15 cellular contexts compared by ENCODE assay signal in the genomic region with DNA sequence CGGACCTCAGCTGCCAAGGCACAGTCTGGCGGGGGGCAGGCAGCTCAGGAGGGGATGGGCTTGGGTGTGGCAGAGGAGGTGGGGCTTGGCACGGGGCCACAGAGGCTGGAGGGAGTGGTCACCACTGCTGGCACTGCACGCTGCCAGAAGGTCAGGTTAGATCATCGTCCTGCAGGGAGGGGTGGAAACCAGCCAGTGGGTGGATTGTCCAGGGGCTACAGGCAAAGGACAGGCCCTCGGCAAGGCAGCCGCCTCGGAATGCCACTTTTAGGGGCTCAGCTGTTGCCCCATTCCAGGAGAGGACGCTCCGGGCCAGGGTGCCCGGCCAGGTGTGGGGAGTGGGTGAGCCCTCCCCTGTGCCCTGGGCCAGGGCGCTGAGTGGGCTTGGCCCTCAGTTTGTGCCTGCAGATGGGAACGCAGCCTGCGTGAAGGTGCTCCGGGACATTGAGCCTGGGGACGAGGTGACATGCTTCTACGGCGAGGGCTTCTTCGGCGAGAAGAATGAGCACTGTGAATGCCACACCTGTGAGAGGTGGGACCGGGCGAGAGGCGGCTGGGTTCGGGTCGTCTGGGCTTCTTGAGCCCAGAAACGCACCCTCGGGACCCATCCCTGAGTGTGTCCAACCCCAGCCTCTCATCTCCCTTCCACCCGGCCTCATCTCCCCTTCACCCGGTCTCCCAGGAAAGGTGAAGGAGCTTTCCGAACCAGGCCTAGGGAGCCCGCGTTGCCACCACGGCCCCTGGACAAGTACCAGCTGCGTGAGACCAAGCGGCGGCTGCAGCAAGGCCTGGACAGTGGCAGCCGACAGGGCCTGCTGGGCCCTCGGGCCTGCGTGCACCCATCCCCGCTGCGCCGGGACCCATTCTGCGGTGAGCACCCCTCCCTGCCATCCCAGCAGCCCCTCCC. TPM values are rescaled to one million over a fixed set of nuclear protein-coding genes. Genes with fewer than 3 reads are reported as not detected.
DNase-seq lines count a peak whose midpoint lies in the region; ATAC-seq, FAIRE-seq and TF ChIP-seq lines count a peak whose summit lies in the region.
"Had no signal": no experiment of that assay in that cellular context is flagged by ENCODE, and none has a peak within 500 bp of the region (broad histone marks: within the 10 kb centered on the region; RNA-seq: fewer than 3 reads in every experiment).

No MANE protein-coding gene starts in this region.

- H3K27me3 ChIP-seq in K562 (ENCODE audit: control insufficient read depth in 2 of 2, insufficient read depth in 2 of 2, low read length in 2 of 2): no peaks in the 10 kb centered on the region
- H3K27me3 ChIP-seq: upper lobe of left lung had no signal

- no peak overlapping the region for H2AFZ ChIP-seq in K562 (ENCODE audit: low read depth, low read length)

- in situ Hi-C loops in K562 (cut with MboI): no loop called here

- peak overlapping the region in 1 of 2 experiments; percentile 81; a peak in 2 of 4 replicates for H3K9ac ChIP-seq in K562 (ENCODE audit: insufficient read depth in 1 of 2, low read depth in 2 of 2, low read length in 2 of 2)

- H3K4me1 ChIP-seq in K562 (replicated peaks in 1 of 2; ENCODE audit: control insufficient read depth in 2 of 2, insufficient read depth in 2 of 2, low read length in 2 of 2): peaks cover 7 to 80% of the 10 kb centered on the region in 2 experiments; a peak in 4 of 5 replicates

- FAIRE-seq in K562 (lab: Jason Lieb, UNC): no peak
- FAIRE-seq: GM18507 had no signal

- H3K4me3 ChIP-seq in K562: no peak overlapping the region
- H3K4me3 ChIP-seq: smooth muscle cell, upper lobe of left lung had no signal

- DNase-seq in LoVo (ENCODE audit: low spot score) (peak; percentile 30), K562 (ENCODE audit: extremely low read depth in 1 of 4, low spot score in 3 of 4) (peak in 3 of 4 experiments; percentile 32 to 69 (median 61)), left colon (peak; percentile 66 to 76), epidermal melanocyte (ENCODE audit: insufficient read length, low spot score) (no peak), NCI-H774 (lab: John Stamatoyannopoulos, UW) (no peak), NCI-H2081 (lab: John Stamatoyannopoulos, UW) (no peak)
- DNase-seq in activated T-cell treated with anti-CD3 and anti-CD28 coated beads, Interleukin-2, amount 50 U/mL, for 48 hours: no peak
- DNase-seq: Karpas-422, naive B cell, NCI-H2107 had no signal

- peaks cover 12% of the 10 kb centered on the region for H3K79me2 ChIP-seq in K562 (ENCODE audit: control insufficient read depth, insufficient read depth, low read length)

- POLR2A ChIA-PET in K562 (lab: Yijun Ruan, JAX): interaction anchor here (0.5 to 1.2 kb wide), 3 partner anchors 10 to 66 kb away, joined by 3 read pairs; partner anchors contain the start of gene HSPBP1

- 84% methylated on average over 26 of the region's 43 CpGs for WGBS in K562 (ENCODE audit: insufficient coverage, low coverage, missing lambda C conversion rate)

- intact Hi-C loops in K562 (cut with micrococcal nuclease): no loop called here
- intact Hi-C loops in left colon (cut with DNase I, micrococcal nuclease): no loop called here

- no peak for TF ChIP-seq EP300 in K562 (IDR thresholded peaks at IDR 0.05; ENCODE audit: low read length)

- CTCF ChIA-PET in K562 (lab: Yijun Ruan, JAX; ENCODE audit: low intra/inter-chr PET ratio): no interaction called here

- H3K36me3 ChIP-seq in K562 (ENCODE audit: control insufficient read depth, insufficient read depth, low read length): peaks cover 66% of the 10 kb centered on the region; the same call in 2 of the 3 replicates

- ATAC-seq in K562 (peak; percentile 24), left colon (peak; percentile 71)

- peaks cover 6% of the 10 kb centered on the region; the same call in 1 of the 2 replicates for H4K20me1 ChIP-seq in K562 (replicated peaks; ENCODE audit: control insufficient read depth, insufficient read depth, low read length)

- no peak for TF ChIP-seq RAD21 in K562 (CRISPR knock-in tag; conservative IDR thresholded peaks at IDR 0.05 in 1 of 2, IDR thresholded peaks at IDR 0.05 in 1 of 2)

- H3K27ac ChIP-seq in 22Rv1: peak overlapping the region; percentile 15; the same call in 1 of the 2 replicates
- no peak overlapping the region for H3K27ac ChIP-seq in K562 (ENCODE audit: extremely low read depth, low read depth, low read length)
- H3K27ac ChIP-seq: upper lobe of left lung had no signal

- peaks cover 5% of the 10 kb centered on the region for H3K9me1 ChIP-seq in K562 (ENCODE audit: control insufficient read depth, insufficient read depth, low read length)

- no peak for TF ChIP-seq CTCF in 22Rv1 (IDR thresholded peaks at IDR 0.05)
- TF ChIP-seq CTCF in K562 (IDR thresholded peaks at IDR 0.05 in 2 of 3, conservative IDR thresholded peaks at IDR 0.05 in 1 of 3; ENCODE audit: insufficient read depth in 2 of 3, low read depth in 1 of 3, low read length in 3 of 3): no peak

- no TSS peak for BruUV-seq in K562 (replicated peaks; lab: Mats Ljungman, UMichigan)

- TF ChIP-seq POLR2A in K562 (conservative IDR thresholded peaks at IDR 0.05): no peak

- no peak overlapping the region for H3K4me2 ChIP-seq in K562 (ENCODE audit: insufficient read depth, low read length)
- H3K4me2 ChIP-seq: smooth muscle cell had no signal

- H3K9me3 ChIP-seq in K562 (replicated peaks; ENCODE audit: control insufficient read depth, insufficient read depth, low read depth, low read length): no peaks in the 10 kb centered on the region
- H3K9me3 ChIP-seq: upper lobe of left lung had no signal

RNA-seq across cellular contexts. Expression of gene KMT5C, which starts 6.4 kb away (rescaled TPM):
- total RNA-seq in K562 (2011; cell fraction: chromatin; rRNA removed; ENCODE audit: low replicate concordance): 62.4 and 157 TPM in 2 replicates
- total RNA-seq in K562 (2011; cell fraction: nucleolus; rRNA removed): 117 and 126 TPM in 2 replicates
- total RNA-seq in K562 (2011; cell fraction: nucleoplasm; rRNA removed): 79.2 and 82.9 TPM in 2 replicates
- total RNA-seq in K562 (2014; rRNA removed) (35.6 and 38.2 TPM in 2 replicates), K562 (2014; rRNA removed; fragmentation: Illumina TruSeq; extraction: Trizol) (3.7 and 8.2 TPM in 2 replicates), K562 (2015; rRNA removed; fragmentation: Illumina TruSeq; extraction: Trizol) (11.0 and 12.5 TPM in 2 replicates), K562 (2021) (50.7 and 53.5 TPM in 2 replicates), left colon (10 to 100 TPM; 19.0 to 20.7 TPM)
- polyA plus RNA-seq in K562 (2011; rRNA removed) (22.8 and 36.8 TPM in 2 replicates), K562 (2014; fragmentation: Illumina TruSeq; extraction: Trizol) (16.6 and 22.7 TPM in 2 replicates), K562 (2014; fragmentation: Nextera tagmentation; extraction: Ambion mirVana) (under 1 TPM; 0.15 to 0.17 TPM), K562 (2014; rRNA removed) (42.7 and 50.2 TPM in 2 replicates)
- 25.5 and 46.8 TPM in 2 replicates for polyA plus RNA-seq in K562 (2011; cell fraction: cytosol; rRNA removed)
- 121 and 175 TPM in 2 replicates for polyA plus RNA-seq in K562 (2011; cell fraction: nucleus; rRNA removed)
- 42.5 and 52.7 TPM in 2 replicates for polyA plus RNA-seq in K562 (2012)
- polyA minus RNA-seq in K562 (2011; rRNA and poly(A)+ RNA removed): 7.6 and 10.5 TPM in 2 replicates
- polyA minus RNA-seq in K562 (2011; cell fraction: cytosol; rRNA and poly(A)+ RNA removed): 14.4 and 16.3 TPM in 2 replicates
- 40.8 and 44.9 TPM in 2 replicates for polyA minus RNA-seq in K562 (2011; cell fraction: nucleus; rRNA and poly(A)+ RNA removed)

RNA-seq across cellular contexts. Expression of gene COX6B2, which starts 8.4 kb away (rescaled TPM):
- 4.5 and 12.9 TPM in 2 replicates for total RNA-seq in K562 (2011; cell fraction: chromatin; rRNA removed; ENCODE audit: low replicate concordance)
- total RNA-seq in K562 (2011; cell fraction: nucleolus; rRNA removed): 6.8 and 7.2 TPM in 2 replicates
- 7.8 and 8.9 TPM in 2 replicates for total RNA-seq in K562 (2011; cell fraction: nucleoplasm; rRNA removed)
- total RNA-seq in K562 (2014; rRNA removed) (0.59 and 1.3 TPM in 2 replicates), K562 (2014; rRNA removed; fragmentation: Illumina TruSeq; extraction: Trizol) (0.40 and 0.61 TPM in 2 replicates), K562 (2015; rRNA removed; fragmentation: Illumina TruSeq; extraction: Trizol) (0.23 and 0.83 TPM in 2 replicates), K562 (2021) (2.5 and 2.6 TPM in 2 replicates), left colon (10 to 100 TPM; 23.0 to 27.6 TPM)
- polyA plus RNA-seq in K562 (2011; rRNA removed) (1.8 and 1.9 TPM in 2 replicates), K562 (2014; fragmentation: Illumina TruSeq; extraction: Trizol) (1.2 and 2.1 TPM in 2 replicates), K562 (2014; fragmentation: Nextera tagmentation; extraction: Ambion mirVana) (under 1 TPM; 0.56 to 0.71 TPM), K562 (2014; rRNA removed) (1.4 and 1.5 TPM in 2 replicates)
- 1.0 and 2.3 TPM in 2 replicates for polyA plus RNA-seq in K562 (2011; cell fraction: cytosol; rRNA removed)
- polyA plus RNA-seq in K562 (2011; cell fraction: nucleus; rRNA removed): 13.4 and 60.3 TPM in 2 replicates
- 0.97 and 1.7 TPM in 2 replicates for polyA plus RNA-seq in K562 (2012)
- 0.51 and 0.60 TPM in 2 replicates for polyA minus RNA-seq in K562 (2011; rRNA and poly(A)+ RNA removed)
- polyA minus RNA-seq in K562 (2011; cell fraction: cytosol; rRNA and poly(A)+ RNA removed): 0.38 TPM in 1 of 2 replicates, not detected in the other
- 1.8 and 2.6 TPM in 2 replicates for polyA minus RNA-seq in K562 (2011; cell fraction: nucleus; rRNA and poly(A)+ RNA removed)
- total RNA-seq: RPMI7951 had no signal

RNA-seq across cellular contexts. Expression of gene GARIN5B, which starts 17.0 kb away (rescaled TPM):
- not detected in 2 replicates for total RNA-seq in K562 (2011; cell fraction: chromatin; rRNA removed; ENCODE audit: low replicate concordance)
- not detected in 2 replicates for total RNA-seq in K562 (2011; cell fraction: nucleolus; rRNA removed)
- total RNA-seq in K562 (2011; cell fraction: nucleoplasm; rRNA removed): not detected in 2 replicates
- not detected in 2 replicates for total RNA-seq in K562 (2014; rRNA removed)
- not detected in 2 replicates for total RNA-seq in K562 (2014; rRNA removed; fragmentation: Illumina TruSeq; extraction: Trizol)
- not detected in 2 replicates for total RNA-seq in K562 (2015; rRNA removed; fragmentation: Illumina TruSeq; extraction: Trizol)
- total RNA-seq in K562 (2021): not detected in 2 replicates
- not detected in 2 replicates for polyA plus RNA-seq in K562 (2011; rRNA removed)
- polyA plus RNA-seq in K562 (2011; cell fraction: cytosol; rRNA removed): not detected in 2 replicates
- 0.04 TPM in 1 of 2 replicates, not detected in the other for polyA plus RNA-seq in K562 (2011; cell fraction: nucleus; rRNA removed)
- not detected in 2 replicates for polyA plus RNA-seq in K562 (2012)
- not detected in 2 replicates for polyA plus RNA-seq in K562 (2014; fragmentation: Illumina TruSeq; extraction: Trizol)
- not detected for polyA plus RNA-seq in K562 (2014; fragmentation: Nextera tagmentation; extraction: Ambion mirVana)
- not detected in 2 replicates for polyA plus RNA-seq in K562 (2014; rRNA removed)
- polyA minus RNA-seq in K562 (2011; rRNA and poly(A)+ RNA removed): not detected in 2 replicates
- polyA minus RNA-seq in K562 (2011; cell fraction: cytosol; rRNA and poly(A)+ RNA removed): not detected in 2 replicates
- not detected in 2 replicates for polyA minus RNA-seq in K562 (2011; cell fraction: nucleus; rRNA and poly(A)+ RNA removed)
- not detected for total RNA-seq in left colon
- total RNA-seq: RPMI7951, smooth muscle cell, upper lobe of left lung had no signal

RNA-seq across cellular contexts. Expression of gene TMEM150B, which starts 20.9 kb away (rescaled TPM):
- total RNA-seq in K562 (2011; cell fraction: chromatin; rRNA removed; ENCODE audit: low replicate concordance): 1.7 and 5.3 TPM in 2 replicates
- total RNA-seq in K562 (2011; cell fraction: nucleolus; rRNA removed): 4.7 and 5.2 TPM in 2 replicates
- total RNA-seq in K562 (2011; cell fraction: nucleoplasm; rRNA removed): 2.2 and 3.8 TPM in 2 replicates
- 0.91 and 1.0 TPM in 2 replicates for total RNA-seq in K562 (2014; rRNA removed)
- 0.47 TPM in 1 of 2 replicates, not detected in the other for total RNA-seq in K562 (2014; rRNA removed; fragmentation: Illumina TruSeq; extraction: Trizol)
- 0.57 and 1.3 TPM in 2 replicates for total RNA-seq in K562 (2015; rRNA removed; fragmentation: Illumina TruSeq; extraction: Trizol)
- total RNA-seq in K562 (2021): 1.2 and 1.4 TPM in 2 replicates
- polyA plus RNA-seq in K562 (2011; rRNA removed): 0.55 and 0.67 TPM in 2 replicates
- polyA plus RNA-seq in K562 (2011; cell fraction: cytosol; rRNA removed): 1.2 and 2.9 TPM in 2 replicates
- polyA plus RNA-seq in K562 (2011; cell fraction: nucleus; rRNA removed): 1.1 and 3.2 TPM in 2 replicates
- 1.2 and 3.1 TPM in 2 replicates for polyA plus RNA-seq in K562 (2012)
- 0.56 and 0.82 TPM in 2 replicates for polyA plus RNA-seq in K562 (2014; fragmentation: Illumina TruSeq; extraction: Trizol)
- polyA plus RNA-seq in K562 (2014; fragmentation: Nextera tagmentation; extraction: Ambion mirVana): not detected
- 0.47 and 0.74 TPM in 2 replicates for polyA plus RNA-seq in K562 (2014; rRNA removed)
- polyA minus RNA-seq in K562 (2011; rRNA and poly(A)+ RNA removed): not detected in 2 replicates
- 2.3 TPM in 1 of 2 replicates, not detected in the other for polyA minus RNA-seq in K562 (2011; cell fraction: cytosol; rRNA and poly(A)+ RNA removed)
- 1.00 and 1.2 TPM in 2 replicates for polyA minus RNA-seq in K562 (2011; cell fraction: nucleus; rRNA and poly(A)+ RNA removed)
- 10 to 100 TPM; 50.2 to 54.6 TPM for total RNA-seq in left colon
- total RNA-seq: RPMI7951, smooth muscle cell had no signal
- polyA plus RNA-seq: smooth muscle cell had no signal

RNA-seq across cellular contexts. Expression of gene IL11, which starts 24.2 kb away (rescaled TPM):
- total RNA-seq in K562 (2011; cell fraction: chromatin; rRNA removed; ENCODE audit: low replicate concordance): 0.28 and 0.97 TPM in 2 replicates
- total RNA-seq in K562 (2011; cell fraction: nucleolus; rRNA removed): 1.0 TPM in 1 of 2 replicates, not detected in the other
- total RNA-seq in K562 (2011; cell fraction: nucleoplasm; rRNA removed): 0.53 and 0.81 TPM in 2 replicates
- total RNA-seq in K562 (2014; rRNA removed) (not detected in 2 replicates), K562 (2014; rRNA removed; fragmentation: Illumina TruSeq; extraction: Trizol) (not detected in 2 replicates), K562 (2015; rRNA removed; fragmentation: Illumina TruSeq; extraction: Trizol) (not detected in 2 replicates), K562 (2021) (not detected in 2 replicates), left colon (under 1 TPM; 0.31 to 0.46 TPM)
- polyA plus RNA-seq in K562 (2011; rRNA removed) (0.19 and 0.42 TPM in 2 replicates), K562 (2014; fragmentation: Illumina TruSeq; extraction: Trizol) (0.06 TPM in 1 of 2 replicates, not detected in the other), K562 (2014; fragmentation: Nextera tagmentation; extraction: Ambion mirVana) (not detected), K562 (2014; rRNA removed) (0.04 TPM in 1 of 2 replicates, not detected in the other)
- 0.12 and 1.5 TPM in 2 replicates for polyA plus RNA-seq in K562 (2011; cell fraction: cytosol; rRNA removed)
- polyA plus RNA-seq in K562 (2011; cell fraction: nucleus; rRNA removed): 1.2 and 3.6 TPM in 2 replicates
- polyA plus RNA-seq in K562 (2012): 0.10 and 0.19 TPM in 2 replicates
- 0.11 TPM in 1 of 2 replicates, not detected in the other for polyA minus RNA-seq in K562 (2011; rRNA and poly(A)+ RNA removed)
- polyA minus RNA-seq in K562 (2011; cell fraction: cytosol; rRNA and poly(A)+ RNA removed): 0.86 TPM in 1 of 2 replicates, not detected in the other
- 0.40 TPM in 1 of 2 replicates, not detected in the other for polyA minus RNA-seq in K562 (2011; cell fraction: nucleus; rRNA and poly(A)+ RNA removed)

Comparison
In these comparisons a context has a peak if more than half of its experiments do, and no peak if none do; other contexts are left out.
1. DNase-seq: peak in LoVo (single experiment), K562 (3 of 4) and left colon (2 of 2); none in epidermal melanocyte (single experiment), NCI-H774 (single experiment), activated T-cell treated with anti-CD3 and anti-CD28 coated beads, Interleukin-2, amount 50 U/mL, for 48 hours (0 of 2) and NCI-H2081 (0 of 2).